In genomic region chr2:61177727-61178549, GRCh38 we compare ENCODE assay signal across 8 cellular contexts. TPM values are rescaled to one million over a fixed set of nuclear protein-coding genes. Genes with fewer than 3 reads are reported as not detected.
DNase-seq lines count a peak whose midpoint lies in the region; ATAC-seq, FAIRE-seq and TF ChIP-seq lines count a peak whose summit lies in the region.

No MANE protein-coding gene starts in this region.

- H3K9me3 ChIP-seq in mesodermal cell (ENCODE audit: control insufficient read depth, low read length): no peaks in the 10 kb centered on the region

- H3K36me3 Mint-ChIP-seq in activated CD4-positive, alpha-beta T cell treated with anti-CD3 and anti-CD28 coated beads for 36 hours (ENCODE audit: low read depth): peaks cover 43% of the 10 kb centered on the region

- H3K4me3 Mint-ChIP-seq in activated CD4-positive, alpha-beta T cell treated with anti-CD3 and anti-CD28 coated beads for 36 hours: peak overlapping the region; percentile 86

- intact Hi-C loops in activated CD4-positive, alpha-beta T cell treated with anti-CD3 and anti-CD28 coated beads for 36 hours (cut with DNase I, micrococcal nuclease): loop anchor here (1.0 to 10.0 kb wide), 19 partner anchors 33 to 1017 kb away; partner anchors contain the start of genes PEX13 (in 2 of the 2), REL (in 2 of the 2), SANBR (in 2 of the 2) and XPO1 (in 2 of the 2)

- no peak for FAIRE-seq in urothelium cell line (lab: Jason Lieb, UNC)

- peak overlapping the region; percentile 94 for H3K27ac Mint-ChIP-seq in activated CD4-positive, alpha-beta T cell treated with anti-CD3 and anti-CD28 coated beads for 36 hours

- no peaks in the 10 kb centered on the region for H3K9me3 Mint-ChIP-seq in activated CD4-positive, alpha-beta T cell treated with anti-CD3 and anti-CD28 coated beads for 36 hours (ENCODE audit: low read depth)

- CTCF ChIA-PET in BJ (lab: Yijun Ruan, JAX): no interaction called here
- CTCF ChIA-PET in activated CD4-positive, alpha-beta T cell treated with anti-CD3 and anti-CD28 coated beads for 36 hours (lab: Charles Lee): interaction anchor here (0.6 to 1.0 kb wide), 6 partner anchors 10 to 180 kb away, joined by 3 to 5 read pairs (median 3); no protein-coding TSS in a partner anchor

- no peak for DNase-seq in BJ (ENCODE audit: low read depth)
- DNase-seq in HT-29 (ENCODE audit: low spot score): peak; percentile 34
- peak; percentile 56 for DNase-seq in activated CD4-positive, alpha-beta T cell treated with anti-CD3 and anti-CD28 coated beads for 36 hours
- peak; percentile 62 for DNase-seq in ecto neural progenitor cell (ENCODE audit: low spot score)
- peak in 5 of 6 experiments; percentile 35 to 73 (median 49) for DNase-seq in stimulated activated naive CD4-positive, alpha-beta T cell (lab: John Stamatoyannopoulos, UW)
- no peak for DNase-seq in urothelium cell line (ENCODE audit: low spot score)

- peaks cover 53% of the 10 kb centered on the region for H3K4me1 Mint-ChIP-seq in activated CD4-positive, alpha-beta T cell treated with anti-CD3 and anti-CD28 coated beads for 36 hours

- POLR2A ChIA-PET in BJ (lab: Charles Lee): no interaction called here
- POLR2A ChIA-PET in activated CD4-positive, alpha-beta T cell treated with anti-CD3 and anti-CD28 coated beads for 36 hours (lab: Charles Lee): interaction anchor here (0.6 to 1.4 kb wide), 4 partner anchors 15 to 396 kb away, joined by 3 to 7 read pairs (median 3); no protein-coding TSS in a partner anchor

- TF ChIP-seq CTCF in BJ (IDR thresholded peaks at IDR 0.05; ENCODE audit: insufficient read depth, low read depth, low read length): no peak

- H3K27me3 ChIP-seq in BJ (ENCODE audit: control insufficient read depth, insufficient read depth, low read length): no peaks in the 10 kb centered on the region

- H3K27me3 Mint-ChIP-seq in activated CD4-positive, alpha-beta T cell treated with anti-CD3 and anti-CD28 coated beads for 36 hours: no peaks in the 10 kb centered on the region

- H3K4me3 ChIP-seq in BJ (ENCODE audit: low read depth, low read length): peak overlapping the region; percentile 61
- H3K4me3 ChIP-seq in mesodermal cell (ENCODE audit: extremely low read depth, insufficient read depth, low read length, poor library complexity, severe bottlenecking): peak overlapping the region; percentile 60

- ATAC-seq in GM19328 (IDR thresholded peaks at IDR 0.05; ENCODE audit: unreplicated experiment): peak; percentile 20
- peak; percentile 10 for ATAC-seq in activated CD4-positive, alpha-beta T cell treated with anti-CD3 and anti-CD28 coated beads for 36 hours

- peak overlapping the region; percentile 91 for H3K27ac ChIP-seq in mesodermal cell (ENCODE audit: low read depth, low read length, severe bottlenecking)

- peaks cover 24% of the 10 kb centered on the region for H3K4me1 ChIP-seq in mesodermal cell (ENCODE audit: control insufficient read depth, insufficient read depth, low read length, poor library complexity, severe bottlenecking)

- WGBS in mesodermal cell (ENCODE audit: insufficient coverage in 2 of 2), 2 experiments: 67 to 70% methylated on average over 37 to 40 of the region's 45 CpGs

- H3K36me3 ChIP-seq in BJ (ENCODE audit: control insufficient read depth, insufficient read depth, low read length): peaks cover 8% of the 10 kb centered on the region
- peaks cover 32% of the 10 kb centered on the region for H3K36me3 ChIP-seq in mesodermal cell (ENCODE audit: control insufficient read depth, insufficient read depth, low read length)

RNA-seq across cellular contexts. Expression of gene C2orf74, which starts 15.9 kb away (rescaled TPM):
- 6.5 and 19.5 TPM in 2 replicates for polyA plus RNA-seq in BJ (2011; rRNA removed)
- 2.8 and 2.9 TPM in 2 replicates for polyA minus RNA-seq in BJ (2011; rRNA and poly(A)+ RNA removed)
- total RNA-seq in HT-29 (2014; rRNA removed; shearing (Covaris generic)): not detected in 2 replicates
- total RNA-seq in activated CD4-positive, alpha-beta T cell treated with anti-CD3 and anti-CD28 coated beads for 36 hours: 10 to 100 TPM; 10.0 to 14.2 TPM
- polyA plus RNA-seq in mesodermal cell (2013, experiment 1 of 2): 16.9 TPM
- polyA plus RNA-seq in mesodermal cell (2013, experiment 2 of 2): 27.3 TPM

Comparison
In these comparisons a context has a peak if more than half of its experiments do, and no peak if none do; other contexts are left out.
1. DNase-seq: peak in HT-29 (single experiment), activated CD4-positive, alpha-beta T cell treated with anti-CD3 and anti-CD28 coated beads for 36 hours (single experiment), ecto neural progenitor cell (single experiment) and stimulated activated naive CD4-positive, alpha-beta T cell (5 of 6); none in BJ (single experiment) and urothelium cell line (single experiment).
2. RNA of gene C2orf74, which starts 15.9 kb away (total RNA-seq): 10.0 to 14.2 TPM in activated CD4-positive, alpha-beta T cell treated with anti-CD3 and anti-CD28 coated beads for 36 hours; not detected in HT-29; every median in the first group is over 10 times any median in the second.